8 cellular contexts compared by ENCODE assay signal in the genomic region with DNA sequence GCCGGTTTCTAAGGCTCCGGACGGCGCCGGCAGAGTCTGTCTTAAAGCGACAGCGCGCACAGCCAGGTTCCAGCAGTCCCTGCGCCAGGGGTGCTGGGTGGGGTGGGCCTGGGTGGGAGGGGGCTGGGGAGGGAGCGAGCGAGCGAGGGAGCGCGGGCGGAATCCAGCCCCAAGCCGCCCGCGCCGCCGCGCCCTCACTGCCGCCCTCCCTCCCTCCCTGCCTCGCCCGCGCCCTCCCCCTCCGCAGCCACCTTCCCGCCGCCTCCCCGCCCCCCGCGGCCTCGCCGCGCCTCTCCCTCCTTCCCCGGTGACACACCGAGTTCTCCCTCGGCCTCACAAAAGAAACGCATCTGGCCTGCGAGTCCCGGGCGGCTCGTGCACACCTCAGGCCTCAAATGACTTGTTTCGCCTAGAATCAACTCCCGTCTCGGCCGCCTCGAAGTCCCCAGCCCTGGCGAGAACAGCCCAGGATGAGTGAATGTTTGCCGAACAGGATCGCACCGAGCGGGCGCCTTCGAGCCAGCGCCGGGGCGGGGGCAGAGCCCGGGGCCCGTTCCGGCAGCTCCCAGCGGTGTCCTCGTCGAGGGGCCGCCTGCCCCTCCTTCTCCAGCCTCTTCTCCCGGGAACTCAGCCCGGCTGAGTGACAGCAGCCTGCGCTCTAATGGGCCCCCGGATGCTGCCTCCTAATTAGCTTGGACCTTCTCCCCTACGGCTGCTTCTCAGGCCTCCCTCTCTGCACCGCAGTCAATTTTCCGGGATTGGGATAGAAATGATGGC. TPM values are rescaled to one million over a fixed set of nuclear protein-coding genes. Genes with fewer than 3 reads are reported as not detected.
A peak's percentile ranks its signal among the peaks of the same experiment; 100 is the strongest.
DNase-seq lines count a peak whose midpoint lies in the region; ATAC-seq and TF ChIP-seq lines count a peak whose summit lies in the region.

Gene PITX1, minus strand, starts transcription at position 43 of the 777 bp plus-strand sequence. CDS start 347 bp downstream, outside the sequence.

- H4K8ac ChIP-seq in H9 (replicated peaks; ENCODE audit: insufficient read length, low read depth, low read length): no peak within 1 kb of the TSS

- H3K9me3 Mint-ChIP-seq in H9: peaks cover 0 to 7% of the 10 kb centered on the region in 2 experiments; a peak in 3 of 5 replicates

- peak within 1 kb of the TSS; percentile 55 to 86 for H3K4me3 Mint-ChIP-seq in H9

- H2BK15ac ChIP-seq in H9 (ENCODE audit: low read depth, low read length): no peak within 1 kb of the TSS

- no peak within 1 kb of the TSS for H3K14ac ChIP-seq in H9 (ENCODE audit: insufficient read depth, low read length)

- no peaks in the 10 kb centered on the region for H3K79me2 ChIP-seq in H9 (ENCODE audit: insufficient read depth, low read length)

- H3K27me3 ChIP-seq in H9 (ENCODE audit: insufficient read depth, low read length) (peaks cover 93% of the 10 kb centered on the region), adipocyte (replicated peaks; ENCODE audit: control insufficient read depth, insufficient read depth, low read length) (peaks cover 70% of the 10 kb centered on the region)

- no peak within 1 kb of the TSS for H3T11ph ChIP-seq in H9 (ENCODE audit: low read length)

- H3K9ac ChIP-seq in H9 (ENCODE audit: extremely low read depth, insufficient read length, low read length) (no peak within 1 kb of the TSS), adipocyte (ENCODE audit: low read length) (peak within 1 kb of the TSS; percentile 49)

- TF ChIP-seq CTCF in AG10803 (conservative IDR thresholded peaks at IDR 0.05; ENCODE audit: low read length): no peak
- TF ChIP-seq CTCF in H9 (conservative IDR thresholded peaks at IDR 0.05): no peak
- no peak for TF ChIP-seq CTCF in GM10266 (IDR thresholded peaks at IDR 0.05; ENCODE audit: control insufficient read depth, insufficient read depth, low read depth, missing control alignments)

- H4K20me1 ChIP-seq in H9 (ENCODE audit: control insufficient read depth, insufficient read depth, insufficient read length): no peaks in the 10 kb centered on the region

- H2BK5ac ChIP-seq in H9 (ENCODE audit: insufficient read length, low read length): no peak within 1 kb of the TSS

- no peaks in the 10 kb centered on the region for H3K79me1 ChIP-seq in H9 (ENCODE audit: insufficient read depth, low read depth, low read length, poor library complexity, severe bottlenecking)

- no peak within 1 kb of the TSS for H4K91ac ChIP-seq in H9 (ENCODE audit: insufficient read length, low read depth, low read length)

- H3K56ac ChIP-seq in H9 (ENCODE audit: insufficient read length, low read depth, low read length): no peak within 1 kb of the TSS

- H2BK12ac ChIP-seq in H9 (ENCODE audit: insufficient read length, low read depth, low read length): no peak within 1 kb of the TSS

- H3K23me2 ChIP-seq in H9 (ENCODE audit: insufficient read length, low read depth, low read length, poor library complexity, severe bottlenecking): peaks cover 6% of the 10 kb centered on the region

- no peak within 1 kb of the TSS for H2AK5ac ChIP-seq in H9 (ENCODE audit: insufficient read length, low read length)

- H3K27ac ChIP-seq in H9 (ENCODE audit: insufficient read length, low read depth, low read length): no peak within 1 kb of the TSS

- no peaks in the 10 kb centered on the region; a peak in 1 of 7 replicates for H3K36me3 Mint-ChIP-seq in H9 (ENCODE audit: insufficient read depth in 1 of 3, low read depth in 3 of 3)

- H3K18ac ChIP-seq in H9 (ENCODE audit: insufficient read length, low read depth, low read length): no peak within 1 kb of the TSS

- H3K23ac ChIP-seq in H9 (ENCODE audit: insufficient read length, low read depth, low read length): no peak within 1 kb of the TSS

- H3K4me2 ChIP-seq in H9 (ENCODE audit: insufficient read depth, insufficient read length, low read length): peak within 1 kb of the TSS; percentile 63

- H3K9me3 ChIP-seq in H9 (ENCODE audit: control insufficient read depth, low read depth, low read length) (no peaks in the 10 kb centered on the region), adipocyte (ENCODE audit: control insufficient read depth, low read length) (peaks cover 2% of the 10 kb centered on the region)

- H3K27ac Mint-ChIP-seq in H9: no peak within 1 kb of the TSS

- peaks cover 14 to 33% of the 10 kb centered on the region in 2 experiments for H3K4me1 Mint-ChIP-seq in H9

- H3K4ac ChIP-seq in H9 (ENCODE audit: low read depth, low read length): no peak within 1 kb of the TSS

- H3K36me3 ChIP-seq in adipocyte (ENCODE audit: control insufficient read depth, insufficient read depth, low read length, severe bottlenecking): no peaks in the 10 kb centered on the region

- ATAC-seq in GM21723 (IDR thresholded peaks at IDR 0.05; ENCODE audit: unreplicated experiment): no peak

- no peak within 1 kb of the TSS for H4K5ac ChIP-seq in H9 (ENCODE audit: insufficient read length, low read depth, low read length)

- no peaks in the 10 kb centered on the region for H3K4me1 ChIP-seq in H9 (ENCODE audit: insufficient read depth, low read length)
- H3K4me1 ChIP-seq in adipocyte (ENCODE audit: control insufficient read depth, insufficient read depth, low read length): no peaks in the 10 kb centered on the region

- DNase-seq in AG10803 (ENCODE audit: low read depth) (peak; percentile 12), H9 (peak; percentile 66), NCI-H748 treated with DMSO at 0.1 percent for 48 hours (lab: John Stamatoyannopoulos, UW) (peak; percentile 50), adipocyte (ENCODE audit: low read depth) (peak; percentile 95), iPS-NIHi11 (ENCODE audit: low spot score) (peak; percentile 67), GM10266 (ENCODE audit: extremely low spot score) (no peak)
- peak; percentile 17 for DNase-seq in stimulated activated CD4-positive, alpha-beta T cell treated with anti-CD3 and anti-CD28 coated beads, Interleukin-4, amount 100 ng/mL, for 24 hours

- no peak within 1 kb of the TSS for H2BK20ac ChIP-seq in H9 (ENCODE audit: low read depth, low read length, poor library complexity, severe bottlenecking)

- H3K27me3 Mint-ChIP-seq in H9 (ENCODE audit: low read depth): peaks cover 94% of the 10 kb centered on the region

- H2AFZ ChIP-seq in H9 (ENCODE audit: low read length): no peak within 1 kb of the TSS

- no CpG with 5 or more reads among the region's 71 CpGs for WGBS in H9 (ENCODE audit: extremely low coverage, insufficient read length, low lambda C conversion rate)

- H3K4me3 ChIP-seq in AG10803 (ENCODE audit: low read length) (peak within 1 kb of the TSS; percentile 65), adipocyte (ENCODE audit: low read length) (peak within 1 kb of the TSS; percentile 82)

- H2BK120ac ChIP-seq in H9 (ENCODE audit: low read depth, low read length, poor library complexity, severe bottlenecking): no peak within 1 kb of the TSS

RNA-seq across cellular contexts. Expression of gene PITX1, which starts in this region (rescaled TPM):
- total RNA-seq in H9 (2021): not detected in 2 replicates

Comparison
In these comparisons a context has a peak if more than half of its experiments do, and no peak if none do; other contexts are left out.
1. Peak in DNase-seq and H3K4me2 ChIP-seq in H9; RNA of the gene not detected or under 1 TPM.